Comparison of ENCODE assay signal across 14 cellular contexts in genomic region chr5:136031713-136032112, GRCh38. TPM values are rescaled to one million over a fixed set of nuclear protein-coding genes. Genes with fewer than 3 reads are reported as not detected.
A peak's percentile ranks its signal among the peaks of the same experiment; 100 is the strongest.
DNase-seq lines count a peak whose midpoint lies in the region; ATAC-seq, FAIRE-seq and TF ChIP-seq lines count a peak whose summit lies in the region.
"Had no signal": no experiment of that assay in that cellular context is flagged by ENCODE, and none has a peak within 500 bp of the region (broad histone marks: within the 10 kb centered on the region; RNA-seq: fewer than 3 reads in every experiment).

No MANE protein-coding gene starts in this region.

- H3K79me2 ChIP-seq in ACC112 (ENCODE audit: control insufficient read depth, insufficient read depth, low read length, unreplicated experiment): peaks cover 82% of the 10 kb centered on the region

- FAIRE-seq in HTR-8/SVneo (lab: Jason Lieb, UNC): no peak

- no peaks in the 10 kb centered on the region for H3K27me3 ChIP-seq in ACC112 (ENCODE audit: insufficient read depth, low read length)

- H3K36me3 Mint-ChIP-seq in chondrocyte (ENCODE audit: low read depth) (peaks cover 20% of the 10 kb centered on the region), mesothelial cell of epicardium (peaks cover 8% of the 10 kb centered on the region)
- H3K36me3 Mint-ChIP-seq: WTC11 had no signal

- peaks cover 64% of the 10 kb centered on the region for H3K4me1 ChIP-seq in ACC112 (ENCODE audit: control insufficient read depth, insufficient read depth, low read length, unreplicated experiment)
- H3K4me1 ChIP-seq: HAP-1 had no signal

- H3K4me3 ChIP-seq in ACC112 (ENCODE audit: low read depth, low read length): peak overlapping the region; percentile 96
- H3K4me3 ChIP-seq: HAP-1 had no signal

- H3K27me3 Mint-ChIP-seq in chondrocyte (ENCODE audit: low read depth): no peaks in the 10 kb centered on the region
- peaks cover 18% of the 10 kb centered on the region for H3K27me3 Mint-ChIP-seq in mesothelial cell of epicardium (ENCODE audit: low read depth)

- H2AFZ ChIP-seq in ACC112 (ENCODE audit: low read length, unreplicated experiment): no peak overlapping the region

- DNase-seq in chondrocyte (ENCODE audit: low spot score): no peak
- no peak for DNase-seq in mesothelial cell of epicardium (ENCODE audit: low spot score in 2 of 2, unreplicated experiment in 2 of 2)
- no peak for DNase-seq in HTR-8/SVneo (ENCODE audit: insufficient read length, low spot score)
- DNase-seq in T-helper 2 cell: no peak
- DNase-seq: AML-193, left lung, NCI-H1694, NCI-H526 had no signal

- peak overlapping the region; percentile 78 for H3K27ac ChIP-seq in ACC112 (ENCODE audit: low read depth, low read length)
- H3K27ac ChIP-seq: left lung had no signal

- peaks cover 79% of the 10 kb centered on the region for H3K4me1 Mint-ChIP-seq in chondrocyte (ENCODE audit: low read depth)
- H3K4me1 Mint-ChIP-seq in mesothelial cell of epicardium: peaks cover 48% of the 10 kb centered on the region

- ATAC-seq in HG02885 (IDR thresholded peaks at IDR 0.05; ENCODE audit: poor library complexity, unreplicated experiment): peak; percentile 20
- no peak for ATAC-seq in GM21367 (IDR thresholded peaks at IDR 0.05; ENCODE audit: unreplicated experiment)
- ATAC-seq in GM21447 (IDR thresholded peaks at IDR 0.05; ENCODE audit: unreplicated experiment): no peak
- ATAC-seq: left lung, WTC11 had no signal

- H3K9me3 Mint-ChIP-seq in chondrocyte (ENCODE audit: low read depth) (no peaks in the 10 kb centered on the region), mesothelial cell of epicardium (no peaks in the 10 kb centered on the region)
- H3K9me3 Mint-ChIP-seq: WTC11 had no signal

- no peak for TF ChIP-seq CTCF in chondrocyte (IDR thresholded peaks at IDR 0.05)
- TF ChIP-seq CTCF in mesothelial cell of epicardium (IDR thresholded peaks at IDR 0.05; ENCODE audit: unreplicated experiment): no peak

- peak overlapping the region; percentile 74 for H3K4me3 Mint-ChIP-seq in chondrocyte (ENCODE audit: unreplicated experiment)
- H3K4me3 Mint-ChIP-seq in mesothelial cell of epicardium: peak overlapping the region; percentile 37
- H3K4me3 Mint-ChIP-seq: WTC11 had no signal

- peaks cover 53% of the 10 kb centered on the region for H3K36me3 ChIP-seq in ACC112 (ENCODE audit: insufficient read depth, low read length)
- H3K36me3 ChIP-seq: HAP-1, left lung had no signal

- H3K27ac Mint-ChIP-seq in chondrocyte (ENCODE audit: unreplicated experiment) (peak overlapping the region; percentile 57), mesothelial cell of epicardium (peak overlapping the region; percentile 31)
- H3K27ac Mint-ChIP-seq: WTC11 had no signal

RNA-seq across cellular contexts. Expression of gene TGFBI, which starts 2.9 kb away (rescaled TPM):
- total RNA-seq in chondrocyte (491 to 631 TPM (median 620 TPM) in 3 replicates), mesothelial cell of epicardium (339 to 354 TPM (median 345 TPM) in 3 replicates)
